1 cellular context compared by ENCODE assay signal in genomic region chr14:91036741-91037469, GRCh38.
TF ChIP-seq lines count a peak whose summit lies in the region.

No MANE protein-coding gene starts in this region.

TF ChIP-seq in HEK293, 187 proteins besides CTCF, POLR2A, EP300 and RAD21 (continued from another document):
- 0 out of 2 replicates have a peak, but pooled peaks have one; percentile 54 for TF ChIP-seq PRDM10 (tag by site-specific recombination; IDR thresholded peaks at IDR 0.05)
- TF ChIP-seq ZFP69B (tag by site-specific recombination; IDR thresholded peaks at IDR 0.05): no peak
- TF ChIP-seq MEIS1 (CRISPR knock-in tag; IDR thresholded peaks at IDR 0.05; ENCODE audit: borderline replicate concordance): no peak
- no peak for TF ChIP-seq ZNF354C (tag by site-specific recombination; IDR thresholded peaks at IDR 0.05; ENCODE audit: borderline replicate concordance, low read depth)
- 0 out of 2 replicates have a peak, but pooled peaks have one; percentile 31 for TF ChIP-seq ZNF629 (tag by site-specific recombination; IDR thresholded peaks at IDR 0.05)
- no peak for TF ChIP-seq ZNF324 (tag by site-specific recombination; IDR thresholded peaks at IDR 0.05)
- TF ChIP-seq ZNF513 (tag by site-specific recombination; IDR thresholded peaks at IDR 0.05): no peak
- TF ChIP-seq KLF9 (tag by site-specific recombination; IDR thresholded peaks at IDR 0.05; ENCODE audit: low read depth): no peak
- 0 out of 2 replicates have a peak, but pooled peaks have one; percentile 20 for TF ChIP-seq ZNF335 (tag by site-specific recombination; conservative IDR thresholded peaks at IDR 0.05)
- no peak for TF ChIP-seq OVOL3 (tag by site-specific recombination; IDR thresholded peaks at IDR 0.05)
- TF ChIP-seq ZBTB21 (tag by site-specific recombination; IDR thresholded peaks at IDR 0.05): no peak
- no peak for TF ChIP-seq SP7 (tag by site-specific recombination; IDR thresholded peaks at IDR 0.05)
